ENCODE assay signal across 15 cellular contexts in genomic region chrX:130030826-130031225, GRCh38. TPM values are rescaled to one million over a fixed set of nuclear protein-coding genes. Genes with fewer than 3 reads are reported as not detected.
DNase-seq lines count a peak whose midpoint lies in the region; ATAC-seq and TF ChIP-seq lines count a peak whose summit lies in the region.
"Had no signal": no experiment of that assay in that cellular context is flagged by ENCODE, and none has a peak within 500 bp of the region (broad histone marks: within the 10 kb centered on the region; RNA-seq: fewer than 3 reads in every experiment).

No MANE protein-coding gene starts in this region.

- no peaks in the 10 kb centered on the region for H3K27me3 Mint-ChIP-seq in endodermal cell (ENCODE audit: insufficient read depth)
- H3K27me3 Mint-ChIP-seq: CD4-positive, alpha-beta T cell had no signal

- H3K36me3 ChIP-seq in H7 (replicated peaks; ENCODE audit: control insufficient read depth, insufficient read depth, low read length) (peaks cover under 1% of the 10 kb centered on the region; the same call in 1 of the 2 replicates), endodermal cell (ENCODE audit: control insufficient read depth, insufficient read depth, low read length) (peaks cover 21% of the 10 kb centered on the region)

- ATAC-seq in HG03025 (IDR thresholded peaks at IDR 0.05; ENCODE audit: low FRiP score, unreplicated experiment) (no peak), HG02973 (IDR thresholded peaks at IDR 0.05; ENCODE audit: unreplicated experiment) (no peak)

- H3K4me3 ChIP-seq in H7 (ENCODE audit: insufficient read depth, low read depth, low read length) (no peak overlapping the region), endodermal cell (ENCODE audit: low read length) (no peak overlapping the region)
- H3K4me3 ChIP-seq: GM23248 had no signal

- no peak overlapping the region for H3K9ac ChIP-seq in endodermal cell (ENCODE audit: extremely low read depth, low read length, poor library complexity, severe bottlenecking)
- H3K9ac ChIP-seq: GM23248 had no signal

- H3K27me3 ChIP-seq in H7 (ENCODE audit: control insufficient read depth, insufficient read depth, low read length), result no peaks in the 10 kb centered on the region
- H3K27me3 ChIP-seq in endodermal cell (ENCODE audit: control insufficient read depth, insufficient read depth, low read length, poor library complexity, severe bottlenecking), result no peaks in the 10 kb centered on the region

- no peak overlapping the region for H3K4me3 Mint-ChIP-seq in endodermal cell
- H3K4me3 Mint-ChIP-seq: CD4-positive, alpha-beta T cell; H9 had no signal

- H3K27ac ChIP-seq in endodermal cell (ENCODE audit: low read depth, low read length), result no peak overlapping the region
- H3K27ac ChIP-seq: C4-2B, GM23248, HL-60 had no signal

- no peaks in the 10 kb centered on the region for H3K4me1 Mint-ChIP-seq in endodermal cell

- peaks cover 53% of the 10 kb centered on the region for H3K9me3 Mint-ChIP-seq in endodermal cell
- H3K9me3 Mint-ChIP-seq: CD4-positive, alpha-beta T cell had no signal

- 100% methylated on average over 2 of the region's 4 CpGs; no CpG with 5 or more reads in 1 of the 2 experiments for WGBS in endodermal cell (ENCODE audit: insufficient coverage in 1 of 2, insufficient read length in 1 of 2), 2 experiments

- peaks cover 50% of the 10 kb centered on the region for H3K36me3 Mint-ChIP-seq in endodermal cell (ENCODE audit: low read depth)

- no peak for TF ChIP-seq CTCF in endodermal cell (conservative IDR thresholded peaks at IDR 0.05)

- no peaks in the 10 kb centered on the region for H3K9me3 ChIP-seq in endodermal cell (ENCODE audit: control insufficient read depth, low read length)
- H3K9me3 ChIP-seq: Caco-2 had no signal

- no peak overlapping the region for H3K27ac Mint-ChIP-seq in endodermal cell
- H3K27ac Mint-ChIP-seq: CD4-positive, alpha-beta T cell; H9 had no signal

- no peaks in the 10 kb centered on the region for H3K4me1 ChIP-seq in endodermal cell (ENCODE audit: control insufficient read depth, insufficient read depth, low read length)
- H3K4me1 ChIP-seq: Caco-2 had no signal

- DNase-seq in H7, result peak; percentile 61
- peak; percentile 45 for DNase-seq in endodermal cell
- peak; percentile 18 for DNase-seq in midbrain (lab: John Stamatoyannopoulos, UW)
- peak; percentile 1 for DNase-seq in pons (ENCODE audit: low spot score)
- no peak for DNase-seq in NCI-H2171 (lab: John Stamatoyannopoulos, UW)
- DNase-seq in HCEC 1CT, result no peak
- DNase-seq: ACHN; Caco-2; CD4-positive, alpha-beta T cell; GM23248; H9 had no signal

RNA-seq across cellular contexts. Expression of gene BCORL1, which starts 48.4 kb away (rescaled TPM):
- total RNA-seq in H7 (2014; rRNA removed; shearing (Covaris generic)), result 2.4 and 2.5 TPM in 2 replicates
- 10 to 100 TPM; 24.5 to 29.9 TPM for total RNA-seq in endodermal cell
- 22.2 TPM for polyA plus RNA-seq in endodermal cell (2013, experiment 1 of 2)
- polyA plus RNA-seq in endodermal cell (2013, experiment 2 of 2), result 20.2 TPM

Comparison
In these comparisons a context has a peak if more than half of its experiments do, and no peak if none do; other contexts are left out.
1. DNase-seq: peak in H7 (single experiment), endodermal cell (single experiment), midbrain (single experiment) and pons (single experiment); none in NCI-H2171 (single experiment) and HCEC 1CT (single experiment).